In the genomic region with DNA sequence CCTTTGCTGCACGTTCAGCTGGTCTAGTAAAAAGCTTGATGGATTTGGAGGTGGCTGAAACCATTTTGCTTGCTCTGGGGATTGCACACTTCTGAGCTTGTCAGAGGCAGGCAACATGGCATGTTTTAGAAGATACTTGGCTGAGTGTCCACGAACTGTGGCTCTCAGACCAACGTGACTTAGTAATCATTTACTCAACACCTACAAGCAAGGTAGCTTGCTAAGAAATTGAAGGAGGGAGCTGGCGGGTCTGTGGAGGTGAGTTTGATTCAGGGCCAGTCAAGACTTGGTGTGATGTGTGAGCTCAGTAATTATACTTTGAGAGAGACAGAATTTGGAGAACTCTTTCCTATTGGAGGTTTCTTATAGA, we compare ENCODE assay signal across 13 cellular contexts.
DNase-seq lines count a peak whose midpoint lies in the region; TF ChIP-seq lines count a peak whose summit lies in the region.
"Had no signal": no experiment of that assay in that cellular context is flagged by ENCODE, and none has a peak within 500 bp of the region (broad histone marks: within the 10 kb centered on the region; RNA-seq: fewer than 3 reads in every experiment).

No MANE protein-coding gene starts in this region.

- peaks cover 0 to 6% of the 10 kb centered on the region in 2 donors for H3K4me1 ChIP-seq in breast epithelium
- peaks cover 11% of the 10 kb centered on the region for H3K4me1 ChIP-seq in mesenchymal stem cell (ENCODE audit: control insufficient read depth, insufficient read depth, low read depth, low read length)
- H3K4me1 ChIP-seq in stomach smooth muscle (ENCODE audit: control insufficient read depth, insufficient read depth, low read length), result peaks cover 56% of the 10 kb centered on the region
- H3K4me1 ChIP-seq in spleen, result peaks cover 0 to 68% (median 31%) of the 10 kb centered on the region in 6 donors
- H3K4me1 ChIP-seq: SJCRH30 had no signal

- H3K14ac ChIP-seq in mesenchymal stem cell (ENCODE audit: low read length in 2 of 2), result no peak overlapping the region

- no peak overlapping the region for H2BK5ac ChIP-seq in mesenchymal stem cell (ENCODE audit: low read depth, low read length, poor library complexity, severe bottlenecking)

- DNase-seq in HFFc6, result no peak
- DNase-seq in breast epithelium (ENCODE audit: low spot score in 2 of 2), result no peak
- no peak for DNase-seq in mesenchymal stem cell
- DNase-seq in activated CD8-positive, alpha-beta memory T cell treated with anti-CD3 and anti-CD28 coated beads, Interleukin-2, amount 50 U/mL, for 4 hours, result no peak
- DNase-seq in NCI-H2227 (lab: John Stamatoyannopoulos, UW; ENCODE audit: unreplicated experiment), result no peak
- no peak for DNase-seq in spleen
- DNase-seq: Kasumi-1; NCI-H1417; SJCRH30; stimulated activated naive CD8-positive, alpha-beta T cell treated with anti-CD3 and anti-CD28 coated beads, Interleukin-15, Interleukin-2, amounts not matched to agents 100 U/mL and 50 U/mL, for 24 hours had no signal

- H3K9ac ChIP-seq in mesenchymal stem cell (ENCODE audit: low read length) (no peak overlapping the region), stomach smooth muscle (ENCODE audit: low read length in 2 of 2) (no peak overlapping the region)
- H3K9ac ChIP-seq: BLaER1 treated with 17β-estradiol and CSF1 and Interleukin-3, amounts not matched to agents 10 nM and 100 nM had no signal

- TF ChIP-seq CTCF in HFFc6 (IDR thresholded peaks at IDR 0.05), result no peak
- TF ChIP-seq CTCF in breast epithelium (IDR thresholded peaks at IDR 0.05), result no peak
- TF ChIP-seq CTCF in spleen (IDR thresholded peaks at IDR 0.05 in 8 of 11, conservative IDR thresholded peaks at IDR 0.05 in 3 of 11), result no peak

- no peak overlapping the region for H2BK15ac ChIP-seq in mesenchymal stem cell (ENCODE audit: low read depth, poor library complexity, severe bottlenecking)

- H3K18ac ChIP-seq in mesenchymal stem cell (ENCODE audit: low read depth in 1 of 2, low read length in 2 of 2), result no peak overlapping the region

- H3K27me3 Mint-ChIP-seq in HFFc6 (ENCODE audit: insufficient read depth), result no peaks in the 10 kb centered on the region
- H3K27me3 Mint-ChIP-seq: brain had no signal

- intact Hi-C loops in breast epithelium (cut with DNase I; ENCODE audit: low total_unique reads) (no loop called here), spleen (cut with DNase I; ENCODE audit: low total_unique reads) (no loop called here)

- no peak overlapping the region for H2AFZ ChIP-seq in mesenchymal stem cell (ENCODE audit: low read depth, low read length)

- H3K36me3 ChIP-seq in breast epithelium (no peaks in the 10 kb centered on the region), mesenchymal stem cell (ENCODE audit: control insufficient read depth in 1 of 2, insufficient read depth in 2 of 2, low read depth in 1 of 2, low read length in 2 of 2) (peaks cover 0 to 3% of the 10 kb centered on the region in 2 experiments), stomach smooth muscle (ENCODE audit: control insufficient read depth in 2 of 2, insufficient read depth in 2 of 2, low read length in 2 of 2) (peaks cover 2 to 5% of the 10 kb centered on the region in 2 donors), spleen (no peaks in the 10 kb centered on the region)
- H3K36me3 ChIP-seq: SJCRH30 had no signal

- no peak overlapping the region for H4K91ac ChIP-seq in mesenchymal stem cell (ENCODE audit: low read length)

- no peak overlapping the region for H3K4me3 Mint-ChIP-seq in HFFc6
- H3K4me3 Mint-ChIP-seq: brain had no signal

- H3K36me3 Mint-ChIP-seq in HFFc6 (ENCODE audit: low read depth), result peaks cover 13% of the 10 kb centered on the region
- H3K36me3 Mint-ChIP-seq: brain had no signal

- H3K9me3 Mint-ChIP-seq in HFFc6, result no peaks in the 10 kb centered on the region
- H3K9me3 Mint-ChIP-seq: brain had no signal

- TF ChIP-seq POLR2A in breast epithelium (IDR thresholded peaks at IDR 0.05) (no peak), spleen (IDR thresholded peaks at IDR 0.05) (no peak)

- no peak overlapping the region for H3K4me2 ChIP-seq in mesenchymal stem cell (ENCODE audit: low read length, poor library complexity, severe bottlenecking)

- 49% methylated on average over 2 of the region's 4 CpGs for WGBS in mesenchymal stem cell
- 65 to 74% (median 70%) methylated on average over 4 of the region's 4 CpGs for WGBS in spleen, 5 donors

- no peak overlapping the region for H2BK12ac ChIP-seq in mesenchymal stem cell (ENCODE audit: low read length in 2 of 2)

- no peaks in the 10 kb centered on the region for H3K9me3 ChIP-seq in breast epithelium
- H3K9me3 ChIP-seq in mesenchymal stem cell (ENCODE audit: control insufficient read depth, low read length), result no peaks in the 10 kb centered on the region
- H3K9me3 ChIP-seq in stomach smooth muscle (ENCODE audit: control insufficient read depth in 2 of 2, low read length in 2 of 2), result no peaks in the 10 kb centered on the region
- no peaks in the 10 kb centered on the region for H3K9me3 ChIP-seq in spleen
- H3K9me3 ChIP-seq: BLaER1 treated with 17β-estradiol and CSF1 and Interleukin-3, amounts not matched to agents 10 nM and 100 nM; SJCRH30 had no signal

- H2AK5ac ChIP-seq in mesenchymal stem cell (ENCODE audit: low read length, severe bottlenecking), result no peak overlapping the region

- peaks cover 40% of the 10 kb centered on the region for H3K4me1 Mint-ChIP-seq in HFFc6 (ENCODE audit: low read depth)

- H3K27me3 ChIP-seq in breast epithelium (no peaks in the 10 kb centered on the region), mesenchymal stem cell (ENCODE audit: control insufficient read depth in 1 of 2, insufficient read depth in 1 of 2, low read length in 2 of 2) (no peaks in the 10 kb centered on the region), stomach smooth muscle (ENCODE audit: control insufficient read depth in 1 of 2, insufficient read depth in 2 of 2, low read length in 2 of 2) (no peaks in the 10 kb centered on the region), spleen (replicated peaks in 1 of 7) (no peaks in the 10 kb centered on the region)
- H3K27me3 ChIP-seq: BLaER1 treated with 17β-estradiol and CSF1 and Interleukin-3, amounts not matched to agents 10 nM and 100 nM; SJCRH30 had no signal

- no peak overlapping the region for H3K4ac ChIP-seq in mesenchymal stem cell (ENCODE audit: low read depth in 1 of 2, low read length in 2 of 2)

- H4K8ac ChIP-seq in mesenchymal stem cell (ENCODE audit: low read length), result no peak overlapping the region

- peaks cover 25% of the 10 kb centered on the region for H3K79me1 ChIP-seq in mesenchymal stem cell (replicated peaks; ENCODE audit: low read length, poor library complexity, severe bottlenecking)

- H3K27ac ChIP-seq in breast epithelium (peak overlapping the region; percentile 52 to 68), mesenchymal stem cell (ENCODE audit: low read length, poor library complexity, severe bottlenecking) (peak overlapping the region; percentile 64), stomach smooth muscle (ENCODE audit: low read length) (peak overlapping the region; percentile 41), spleen (peak overlapping the region in 1 of 8 donors; percentile 4)
- H3K27ac ChIP-seq: BLaER1 treated with 17β-estradiol and CSF1 and Interleukin-3, amounts not matched to agents 10 nM and 100 nM; SJCRH30 had no signal

- H3K4me3 ChIP-seq in breast epithelium (no peak overlapping the region), mesenchymal stem cell (ENCODE audit: insufficient read depth in 1 of 2, low read depth in 1 of 2, low read length in 2 of 2) (no peak overlapping the region), stomach smooth muscle (ENCODE audit: low read length in 2 of 2) (no peak overlapping the region), spleen (no peak overlapping the region)
- H3K4me3 ChIP-seq: BLaER1 treated with 17β-estradiol and CSF1 and Interleukin-3, amounts not matched to agents 10 nM and 100 nM; SJCRH30 had no signal

- 0 out of 2 replicates have a peak overlapping the region, but pooled peaks have one; percentile 19 for H3K27ac Mint-ChIP-seq in HFFc6

- H2BK120ac ChIP-seq in mesenchymal stem cell (ENCODE audit: low read depth, low read length), result no peak overlapping the region

- H3K23ac ChIP-seq in mesenchymal stem cell (ENCODE audit: low read length in 2 of 2), result no peak overlapping the region
